Comparison of ENCODE assay signal across 23 cellular contexts in the genomic region with DNA sequence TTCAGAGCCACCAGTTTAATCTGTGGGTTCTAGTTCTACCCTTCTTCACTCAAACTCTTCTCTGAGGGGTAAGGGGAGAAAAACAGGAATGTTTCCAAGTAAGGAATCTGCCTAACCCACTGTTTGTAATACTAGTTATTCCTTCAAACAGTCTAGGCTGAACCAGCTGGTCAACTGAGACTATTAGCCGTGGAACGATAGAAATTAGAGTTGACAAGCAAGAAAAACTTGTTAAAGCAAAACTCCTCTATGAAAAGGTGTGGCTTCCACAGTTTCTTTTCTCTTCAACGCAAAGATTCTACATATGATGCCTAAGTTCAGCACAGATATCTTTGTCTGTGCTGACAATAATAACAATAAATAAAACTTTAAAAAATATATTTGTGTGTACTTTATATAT.
"Had no signal": no experiment of that assay in that cellular context is flagged by ENCODE, and none has a peak within 500 bp of the region (broad histone marks: within the 10 kb centered on the region; RNA-seq: fewer than 3 reads in every experiment).

No MANE protein-coding gene starts in this region.

- H3K27me3 ChIP-seq: ascending aorta, body of pancreas, cardiac muscle cell had no signal

- H3K4me3 Mint-ChIP-seq: activated CD4-positive, alpha-beta memory T cell treated with anti-CD3 and anti-CD28 coated beads for 36 hours; activated CD4-positive, alpha-beta T cell treated with anti-CD3 and anti-CD28 coated beads, Interleukin-2, amount 10 ng/mL, durations not matched to agents 7 days and 5 days; activated naive CD8-positive, alpha-beta T cell treated with anti-CD3 and anti-CD28 coated beads, Interleukin-2, amount 50 U/mL, for 24 hours; activated T-cell treated with anti-CD3 and anti-CD28 coated beads, Interleukin-2, amount 50 U/mL, for 4 hours; T-helper 17 cell had no signal

- H3K9me3 Mint-ChIP-seq: activated CD4-positive, alpha-beta memory T cell treated with anti-CD3 and anti-CD28 coated beads for 36 hours; activated CD4-positive, alpha-beta T cell treated with anti-CD3 and anti-CD28 coated beads, Interleukin-2, amount 10 ng/mL, durations not matched to agents 7 days and 5 days; activated naive CD4-positive, alpha-beta T cell treated with anti-CD3 and anti-CD28 coated beads, Interleukin-2, amount 50 U/mL, for 72 hours; activated naive CD8-positive, alpha-beta T cell treated with anti-CD3 and anti-CD28 coated beads, Interleukin-2, amount 50 U/mL, for 24 hours; activated T-cell treated with anti-CD3 and anti-CD28 coated beads, Interleukin-2, amount 50 U/mL, for 4 hours had no signal

- H3K27ac ChIP-seq: ascending aorta, body of pancreas, cardiac muscle cell had no signal

- ATAC-seq: activated naive CD4-positive, alpha-beta T cell treated with anti-CD3 and anti-CD28 coated beads, Interleukin-2, amount 50 U/mL, for 72 hours; activated naive CD8-positive, alpha-beta T cell treated with anti-CD3 and anti-CD28 coated beads, Interleukin-2, amount 50 U/mL, for 24 hours; activated T-cell treated with anti-CD3 and anti-CD28 coated beads, Interleukin-2, amount 50 U/mL, for 4 hours; body of pancreas; K562; T-helper 17 cell had no signal

- H3K4me3 ChIP-seq: ascending aorta, body of pancreas, cardiac muscle cell, K562 had no signal

- H3K4me1 ChIP-seq: ascending aorta had no signal

- H3K4me1 Mint-ChIP-seq: activated CD4-positive, alpha-beta T cell treated with anti-CD3 and anti-CD28 coated beads, Interleukin-2, amount 10 ng/mL, durations not matched to agents 7 days and 5 days; activated naive CD8-positive, alpha-beta T cell treated with anti-CD3 and anti-CD28 coated beads, Interleukin-2, amount 50 U/mL, for 24 hours; T-helper 17 cell had no signal

- DNase-seq: activated CD4-positive, alpha-beta memory T cell treated with anti-CD3 and anti-CD28 coated beads for 36 hours; activated CD4-positive, alpha-beta T cell treated with anti-CD3 and anti-CD28 coated beads, Interleukin-2, amount 10 ng/mL, durations not matched to agents 7 days and 5 days; activated CD4-positive, CD25-positive, alpha-beta regulatory T cell; activated CD8-positive, alpha-beta memory T cell treated with anti-CD3 and anti-CD28 coated beads for 24 hours; activated effector memory CD4-positive, alpha-beta T cell treated with anti-CD3 and anti-CD28 coated beads, Interleukin-2, amount 50 U/mL, for 16 hours; activated naive CD4-positive, alpha-beta T cell treated with Interleukin-2 at 50 U/mL for 16 hours; activated naive CD8-positive, alpha-beta T cell treated with anti-CD3 and anti-CD28 coated beads, Interleukin-2, amount 50 U/mL, for 24 hours; activated T-cell treated with anti-CD3 and anti-CD28 coated beads, Interleukin-2, amount 50 U/mL, for 4 hours; amniotic stem cell; body of pancreas; Karpas-422; NCI-H2029; NCI-H2107; NCI-H345; NCI-H510A; NCI-H526 treated with DMSO at 0.1 percent for 48 hours; SIG-M5; T-helper 17 cell; T-helper 9 cell had no signal

- H3K9me3 ChIP-seq: ascending aorta, body of pancreas had no signal

- H3K36me3 ChIP-seq: ascending aorta, cardiac muscle cell had no signal

- H3K36me3 Mint-ChIP-seq: activated CD4-positive, alpha-beta memory T cell treated with anti-CD3 and anti-CD28 coated beads for 36 hours; activated naive CD4-positive, alpha-beta T cell treated with anti-CD3 and anti-CD28 coated beads, Interleukin-2, amount 50 U/mL, for 72 hours had no signal

- H3K27me3 Mint-ChIP-seq: activated CD4-positive, alpha-beta memory T cell treated with anti-CD3 and anti-CD28 coated beads for 36 hours; activated naive CD8-positive, alpha-beta T cell treated with anti-CD3 and anti-CD28 coated beads, Interleukin-2, amount 50 U/mL, for 24 hours had no signal

- H3K27ac Mint-ChIP-seq: activated CD4-positive, alpha-beta memory T cell treated with anti-CD3 and anti-CD28 coated beads for 36 hours; activated CD4-positive, alpha-beta T cell treated with anti-CD3 and anti-CD28 coated beads, Interleukin-2, amount 10 ng/mL, durations not matched to agents 7 days and 5 days; activated naive CD4-positive, alpha-beta T cell treated with anti-CD3 and anti-CD28 coated beads, Interleukin-2, amount 50 U/mL, for 72 hours; activated naive CD8-positive, alpha-beta T cell treated with anti-CD3 and anti-CD28 coated beads, Interleukin-2, amount 50 U/mL, for 24 hours; T-helper 17 cell had no signal
